8 cellular contexts compared by ENCODE assay signal in genomic region chr1:153977250-153978240, GRCh38. TPM values are rescaled to one million over a fixed set of nuclear protein-coding genes. Genes with fewer than 3 reads are reported as not detected.
DNase-seq lines count a peak whose midpoint lies in the region; ATAC-seq and TF ChIP-seq lines count a peak whose summit lies in the region.

Gene JTB (minus strand): TSS chr1:153977674. CDS start chr1:153977252, 422 bp downstream.

- H3K27me3 ChIP-seq in psoas muscle (ENCODE audit: insufficient read depth in 3 of 3, low read length in 2 of 3) (no peaks in the 10 kb centered on the region), uterus (no peaks in the 10 kb centered on the region)

- intact Hi-C loops in T-helper 2 cell treated with Interferon-gamma antibody and Interleukin-4, amounts not matched to agents 100 ng/mL and 5 ng/mL, for 36 hours (cut with micrococcal nuclease) = loop anchor here (1.0 to 5.0 kb wide), 5 partner anchors 10 to 180 kb away; partner anchors contain the start of genes CREB3L4, CRTC2 and RPS27
- intact Hi-C loops in left ventricle myocardium superior (cut with micrococcal nuclease) (loop anchor here (10.0 kb wide), 1 partner anchor 183 kb away; no protein-coding TSS in a partner anchor), psoas muscle (cut with DNase I) (no loop called here), uterus (cut with DNase I; ENCODE audit: low total_unique reads) (loop anchor here (10.0 kb wide), 1 partner anchor 183 kb away; no protein-coding TSS in a partner anchor)

- H3K27ac ChIP-seq in psoas muscle (peak within 1 kb of the TSS; percentile 94), uterus (peak within 1 kb of the TSS; percentile 93 to 94)

- peak within 1 kb of the TSS; percentile 83 for H3K4me3 ChIP-seq in psoas muscle
- H3K4me3 ChIP-seq in uterus = peak within 1 kb of the TSS; percentile 94 to 98

- POLR2A ChIA-PET in GM10248 (lab: Yijun Ruan, JAX) = interaction anchor here (1.2 to 3.2 kb wide), 6 partner anchors 10 to 344 kb away, joined by 3 to 31 read pairs (median 9); partner anchors contain the start of genes CHTOP, CREB3L4, DENND4B and RPS27

- DNase-seq in GM10248 (ENCODE audit: extremely low spot score) (peak; percentile 91), NCI-H187 (lab: John Stamatoyannopoulos, UW) (peak; percentile 91 to 94), amygdala (lab: John Stamatoyannopoulos, UW) (peak; percentile 31 to 92 (median 79)), left ventricle myocardium superior (peak; percentile 92), psoas muscle (peak; percentile 89 to 94), uterus (peak; percentile 82 to 86)

- H3K9me3 ChIP-seq in psoas muscle (no peaks in the 10 kb centered on the region), uterus (no peaks in the 10 kb centered on the region)

- peaks cover 20% of the 10 kb centered on the region for H3K4me1 ChIP-seq in psoas muscle
- peaks cover 0 to 7% of the 10 kb centered on the region in 2 donors for H3K4me1 ChIP-seq in uterus

- CTCF ChIA-PET in GM10248 (lab: Yijun Ruan, JAX) = interaction anchor here (0.8 to 4.4 kb wide), 14 partner anchors 7 to 467 kb away, joined by 3 to 36 read pairs (median 6); partner anchors contain the start of genes CREB3L4, DENND4B, GATAD2B and RAB13

- H3K36me3 ChIP-seq in psoas muscle (ENCODE audit: insufficient read depth in 1 of 2, low read depth in 1 of 2) (peaks cover 0 to 52% of the 10 kb centered on the region in 2 donors), uterus (no peaks in the 10 kb centered on the region)

- WGBS in psoas muscle, 3 donors = 0 to 1% (median 0%) methylated on average over 65 to 75 of the region's 75 CpGs

- peak; percentile 87 to 90 for TF ChIP-seq POLR2A in uterus (IDR thresholded peaks at IDR 0.05)

- TF ChIP-seq CTCF in GM10248 (IDR thresholded peaks at IDR 0.05; ENCODE audit: control extremely low read depth, extremely low read depth, low read depth, missing control alignments) (no peak), psoas muscle (IDR thresholded peaks at IDR 0.05) (no peak), uterus (IDR thresholded peaks at IDR 0.05) (peak in 2 of 4 experiments; percentile 22 to 25)

- ATAC-seq in HG02798 (IDR thresholded peaks at IDR 0.05; ENCODE audit: poor library complexity, unreplicated experiment) (peak; percentile 83), left ventricle myocardium superior (peak; percentile 96), psoas muscle (peak; percentile 94 to 98 (median 96))

RNA-seq across cellular contexts. Expression of gene JTB, which starts in this region (rescaled TPM):
- 138 and 139 TPM in 2 replicates for total RNA-seq in T-helper 2 cell treated with Interferon-gamma antibody and Interleukin-4, amounts not matched to agents 100 ng/mL and 5 ng/mL, for 36 hours
- total RNA-seq in left ventricle myocardium superior = 80.7 TPM
- 100 to 1,000 TPM in 2 of 4 donors, 10 to 100 TPM in 2; 87.6 to 118 (median 95.0) TPM for total RNA-seq in psoas muscle
- 100 to 1,000 TPM; 147 to 266 (median 172) TPM for polyA plus RNA-seq in psoas muscle
- 100 to 1,000 TPM in 3 of 4 donors, 10 to 100 TPM in 1; 91.1 to 253 (median 175) TPM for total RNA-seq in uterus

Comparison
In these comparisons a context has a peak if more than half of its experiments do, and no peak if none do; other contexts are left out.
1. Peak in every context shown above with its lines: DNase-seq, ATAC-seq, H3K4me3 ChIP-seq and H3K27ac ChIP-seq.
2. intact Hi-C loops: an anchor here in T-helper 2 cell treated with Interferon-gamma antibody and Interleukin-4, amounts not matched to agents 100 ng/mL and 5 ng/mL, for 36 hours (1.0 to 5.0 kb wide), left ventricle myocardium superior (10.0 kb wide) and uterus (10.0 kb wide); none called in psoas muscle.